19 cellular contexts compared by ENCODE assay signal in the genomic region with DNA sequence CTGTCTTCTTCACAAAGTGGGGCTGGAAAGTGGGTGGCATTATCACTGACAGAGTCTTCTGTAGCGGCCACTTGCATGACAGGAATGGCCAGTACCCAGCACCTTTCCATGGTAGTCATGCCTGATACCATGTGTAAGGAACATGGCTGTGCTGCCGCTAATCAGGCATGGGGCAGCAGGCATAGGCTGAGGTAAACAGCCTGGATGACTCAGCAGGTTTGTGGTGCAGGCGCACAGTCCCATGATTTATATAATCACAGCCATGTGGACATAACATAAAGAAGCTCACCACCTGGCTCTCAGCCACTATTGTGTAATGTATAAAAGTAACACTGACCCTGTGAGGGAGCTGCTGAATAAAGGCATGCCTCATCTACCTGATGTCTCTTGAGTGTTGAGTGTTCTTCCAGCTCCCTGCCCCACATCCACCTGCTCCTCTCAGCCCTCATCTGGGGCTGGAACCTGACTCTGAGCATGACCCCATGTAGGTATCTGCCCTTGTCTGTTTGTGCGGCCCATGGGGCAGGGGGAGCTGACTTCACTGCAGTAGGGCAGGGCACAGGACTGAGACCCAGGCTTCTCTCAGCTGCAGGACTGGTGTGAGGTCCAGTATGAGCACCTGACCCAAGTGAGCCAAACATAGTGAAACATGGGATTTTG. TPM values are rescaled to one million over a fixed set of nuclear protein-coding genes. Genes with fewer than 3 reads are reported as not detected.
DNase-seq lines count a peak whose midpoint lies in the region; ATAC-seq and TF ChIP-seq lines count a peak whose summit lies in the region.
"Had no signal": no experiment of that assay in that cellular context is flagged by ENCODE, and none has a peak within 500 bp of the region (broad histone marks: within the 10 kb centered on the region; RNA-seq: fewer than 3 reads in every experiment).

No MANE protein-coding gene starts in this region.

- no peaks in the 10 kb centered on the region for H3F3A ChIP-seq in GM23338 (replicated peaks; ENCODE audit: low read depth)

- H3K27me3 Mint-ChIP-seq in GM23338 (ENCODE audit: insufficient read depth, low read depth, poor library complexity), result peaks cover 1% of the 10 kb centered on the region

- H3K4me3 ChIP-seq in GM23338 (no peak overlapping the region), dorsolateral prefrontal cortex (no peak overlapping the region)
- H3K4me3 ChIP-seq: thyroid gland had no signal

- 0 out of 2 replicates have a peak, but pooled peaks cover 10% of the 10 kb centered on the region for H3K36me3 ChIP-seq in GM23338 (ENCODE audit: insufficient read depth)
- H3K36me3 ChIP-seq: thyroid gland had no signal

- H4K20me1 ChIP-seq in GM23338 (replicated peaks; ENCODE audit: insufficient read depth), result no peaks in the 10 kb centered on the region

- H3K36me3 Mint-ChIP-seq in GM23338 (ENCODE audit: low read depth), result peaks cover 44% of the 10 kb centered on the region; the same call in 2 of the 3 replicates

- H3K27ac Mint-ChIP-seq in GM23338, result no peak overlapping the region
- H3K27ac Mint-ChIP-seq: HFFc6, WTC11 had no signal

- H3K27ac ChIP-seq in GM23338 (ENCODE audit: low read depth) (no peak overlapping the region), dorsolateral prefrontal cortex (no peak overlapping the region)
- H3K27ac ChIP-seq: C4-2B, HL-60, thyroid gland had no signal

- in situ Hi-C loops in Caki2 (cut with HindIII; ENCODE audit: low pct_unique_long_range_greater_than_20kb, low sequenced_read_pairs), result no loop called here

- no peaks in the 10 kb centered on the region for H3K79me2 ChIP-seq in GM23338 (replicated peaks; ENCODE audit: insufficient read depth)

- no peak for ATAC-seq in GM23338
- no peak for ATAC-seq in GM21367 (IDR thresholded peaks at IDR 0.05; ENCODE audit: unreplicated experiment)
- ATAC-seq in GM18873 (IDR thresholded peaks at IDR 0.05; ENCODE audit: low FRiP score, unreplicated experiment), result no peak
- ATAC-seq: Panc1, sciatic nerve, WTC11 had no signal

- H3K27me3 ChIP-seq in GM23338 (ENCODE audit: insufficient read depth), result no peaks in the 10 kb centered on the region
- H3K27me3 ChIP-seq in dorsolateral prefrontal cortex, result no peaks in the 10 kb centered on the region
- H3K27me3 ChIP-seq: thyroid gland had no signal

- TF ChIP-seq CTCF in GM23338 (conservative IDR thresholded peaks at IDR 0.05; ENCODE audit: low read depth in 2 of 2) (no peak), dorsolateral prefrontal cortex (IDR thresholded peaks at IDR 0.05 in 54 of 56, conservative IDR thresholded peaks at IDR 0.05 in 2 of 56; ENCODE audit: low read depth in 1 of 56, partially characterized antibody in 56 of 56) (no peak)

- H3K4me3 Mint-ChIP-seq in GM23338, result no peak overlapping the region
- H3K4me3 Mint-ChIP-seq: HFFc6, WTC11 had no signal

- peaks cover 8% of the 10 kb centered on the region; the same call in 1 of the 2 replicates for H3K9me2 ChIP-seq in GM23338 (ENCODE audit: insufficient read depth)

- no peak overlapping the region for H3K4me2 ChIP-seq in GM23338

- DNase-seq in Caki2 (ENCODE audit: low read depth) (peak; percentile 13), GM23338 (ENCODE audit: low spot score) (peak; percentile 62), RPMI7951 (ENCODE audit: low read depth) (peak; percentile 40), iris pigment epithelial cell (ENCODE audit: low read depth) (peak; percentile 13), dorsolateral prefrontal cortex (no peak)
- DNase-seq: activated effector memory CD4-positive, alpha-beta T cell treated with anti-CD3 and anti-CD28 coated beads, Interleukin-2, amount 50 U/mL, for 16 hours; HFFc6; kidney; NCI-H1694 treated with DMSO at 0.1 percent for 48 hours; NCI-H526 treated with DMSO at 0.1 percent for 48 hours; nucleus accumbens; thyroid gland had no signal

- H3K4me1 ChIP-seq in GM23338 (ENCODE audit: insufficient read depth), result no peaks in the 10 kb centered on the region
- H3K4me1 ChIP-seq: thyroid gland had no signal

- no peak overlapping the region for H2AFZ ChIP-seq in GM23338

- intact Hi-C loops in dorsolateral prefrontal cortex (cut with DNase I), result no loop called here

- no peaks in the 10 kb centered on the region for H3K4me1 Mint-ChIP-seq in GM23338

- H3K9me3 Mint-ChIP-seq in GM23338, result peaks cover 53% of the 10 kb centered on the region
- H3K9me3 Mint-ChIP-seq: HFFc6 had no signal

TF ChIP-seq in GM23338, 12 proteins besides CTCF, POLR2A, EP300 and RAD21 (continues in another document):
- TF ChIP-seq, protein P1, sequence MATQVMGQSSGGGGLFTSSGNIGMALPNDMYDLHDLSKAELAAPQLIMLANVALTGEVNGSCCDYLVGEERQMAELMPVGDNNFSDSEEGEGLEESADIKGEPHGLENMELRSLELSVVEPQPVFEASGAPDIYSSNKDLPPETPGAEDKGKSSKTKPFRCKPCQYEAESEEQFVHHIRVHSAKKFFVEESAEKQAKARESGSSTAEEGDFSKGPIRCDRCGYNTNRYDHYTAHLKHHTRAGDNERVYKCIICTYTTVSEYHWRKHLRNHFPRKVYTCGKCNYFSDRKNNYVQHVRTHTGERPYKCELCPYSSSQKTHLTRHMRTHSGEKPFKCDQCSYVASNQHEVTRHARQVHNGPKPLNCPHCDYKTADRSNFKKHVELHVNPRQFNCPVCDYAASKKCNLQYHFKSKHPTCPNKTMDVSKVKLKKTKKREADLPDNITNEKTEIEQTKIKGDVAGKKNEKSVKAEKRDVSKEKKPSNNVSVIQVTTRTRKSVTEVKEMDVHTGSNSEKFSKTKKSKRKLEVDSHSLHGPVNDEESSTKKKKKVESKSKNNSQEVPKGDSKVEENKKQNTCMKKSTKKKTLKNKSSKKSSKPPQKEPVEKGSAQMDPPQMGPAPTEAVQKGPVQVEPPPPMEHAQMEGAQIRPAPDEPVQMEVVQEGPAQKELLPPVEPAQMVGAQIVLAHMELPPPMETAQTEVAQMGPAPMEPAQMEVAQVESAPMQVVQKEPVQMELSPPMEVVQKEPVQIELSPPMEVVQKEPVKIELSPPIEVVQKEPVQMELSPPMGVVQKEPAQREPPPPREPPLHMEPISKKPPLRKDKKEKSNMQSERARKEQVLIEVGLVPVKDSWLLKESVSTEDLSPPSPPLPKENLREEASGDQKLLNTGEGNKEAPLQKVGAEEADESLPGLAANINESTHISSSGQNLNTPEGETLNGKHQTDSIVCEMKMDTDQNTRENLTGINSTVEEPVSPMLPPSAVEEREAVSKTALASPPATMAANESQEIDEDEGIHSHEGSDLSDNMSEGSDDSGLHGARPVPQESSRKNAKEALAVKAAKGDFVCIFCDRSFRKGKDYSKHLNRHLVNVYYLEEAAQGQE (IDR thresholded peaks at IDR 0.05; ENCODE audit: unreplicated experiment), result no peak
- TF ChIP-seq JUNB (IDR thresholded peaks at IDR 0.05; ENCODE audit: unreplicated experiment), result no peak
- no peak for TF ChIP-seq EZH2 (IDR thresholded peaks at IDR 0.05; ENCODE audit: low read depth, unreplicated experiment)

RNA-seq across cellular contexts. Expression of a gene that starts 13.2 kb away (rescaled TPM):
- 7.5 and 12.9 TPM in 2 replicates for total RNA-seq in Caki2 (2014; rRNA removed; shearing (Covaris generic); ENCODE audit: low replicate concordance)
- 54.4 and 59.5 TPM in 2 replicates for total RNA-seq in GM23338 (2014; rRNA removed; shearing (Covaris generic))
- polyA plus RNA-seq in GM23338 (2016; fragmentation: Nextera tagmentation; extraction: Ambion mirVana), result 64.1 and 65.1 TPM in 2 replicates
- 18.4 and 19.8 TPM in 2 replicates for total RNA-seq in RPMI7951 (2014; rRNA removed; shearing (Covaris generic))
- total RNA-seq in dorsolateral prefrontal cortex, result 10 to 100 TPM; 31.0 to 47.1 (median 37.4) TPM

Comparison
In these comparisons a context has a peak if more than half of its experiments do, and no peak if none do; other contexts are left out.
1. DNase-seq: peak in Caki2 (single experiment), GM23338 (single experiment), RPMI7951 (single experiment) and iris pigment epithelial cell (single experiment); none in dorsolateral prefrontal cortex (0 of 10).